Comparison of ENCODE assay signal across 24 cellular contexts in the genomic region with DNA sequence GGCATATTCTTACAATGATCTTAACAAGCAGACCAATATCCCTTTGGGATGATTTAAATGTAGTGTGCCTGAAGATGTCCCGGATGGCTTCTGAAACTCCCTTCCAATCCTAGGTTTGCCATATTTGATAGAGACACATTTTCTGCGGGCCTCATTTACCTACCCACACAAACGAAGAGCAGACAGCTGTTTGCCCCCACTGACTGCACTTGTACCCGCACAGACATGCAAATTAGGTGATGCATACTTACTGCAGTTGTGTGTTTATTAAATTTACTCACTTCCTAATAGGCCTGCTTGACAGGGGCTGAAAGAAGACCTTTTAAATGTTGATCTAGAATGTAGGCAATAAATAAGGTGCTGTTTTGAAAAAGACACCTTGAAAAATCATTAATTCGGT.
DNase-seq lines count a peak whose midpoint lies in the region; ATAC-seq and TF ChIP-seq lines count a peak whose summit lies in the region.
"Had no signal": no experiment of that assay in that cellular context is flagged by ENCODE, and none has a peak within 500 bp of the region (broad histone marks: within the 10 kb centered on the region; RNA-seq: fewer than 3 reads in every experiment).

No MANE protein-coding gene starts in this region.

- H3K36me3 ChIP-seq in IMR-90 (ENCODE audit: control insufficient read depth, insufficient read depth, low read length) (no peaks in the 10 kb centered on the region), PC-3 (ENCODE audit: low read depth, low read length) (no peaks in the 10 kb centered on the region), smooth muscle cell (ENCODE audit: low read depth) (no peaks in the 10 kb centered on the region)
- H3K36me3 ChIP-seq: BE2C, BLaER1 had no signal

- TF ChIP-seq POLR2A in IMR-90 (IDR thresholded peaks at IDR 0.05; ENCODE audit: low read depth, low read length) = no peak

- no CpG with 5 or more reads among the region's 5 CpGs for WGBS in IMR-90 (ENCODE audit: extremely low coverage in 2 of 2, insufficient read length in 1 of 2), 2 experiments
- WGBS in smooth muscle cell (ENCODE audit: low lambda C conversion rate) = 90% methylated on average over 5 of the region's 5 CpGs

- no peak overlapping the region for H3K4me3 ChIP-seq in IMR-90 (ENCODE audit: insufficient read depth, low read depth, low read length)
- H3K4me3 ChIP-seq in PC-3 (ENCODE audit: low read length) = no peak overlapping the region
- H3K4me3 ChIP-seq in smooth muscle cell = no peak overlapping the region
- H3K4me3 ChIP-seq: BLaER1 had no signal

- no peak overlapping the region for H4K8ac ChIP-seq in IMR-90 (ENCODE audit: low read depth in 2 of 2, low read length in 2 of 2)

- no peaks in the 10 kb centered on the region for H3K9me2 ChIP-seq in PC-3 (replicated peaks; ENCODE audit: low read length)

- ATAC-seq in IMR-90 (ENCODE audit: low read depth) (no peak), PC-3 (no peak)

- dilution Hi-C loops in IMR-90 (cut with HindIII; ENCODE audit: low sequenced_read_pairs, unreplicated experiment) = no loop called here

- H3K14ac ChIP-seq in IMR-90 (replicated peaks; ENCODE audit: low read depth, low read length) = no peak overlapping the region

- POLR2A ChIA-PET in IMR-90 (lab: Charles Lee; ENCODE audit: unreplicated experiment) = no interaction called here
- POLR2A ChIA-PET in PC-3 (lab: Charles Lee; ENCODE audit: unreplicated experiment) = no interaction called here

- no peak overlapping the region for H3K4me2 ChIP-seq in IMR-90 (ENCODE audit: low read depth, low read length)
- H3K4me2 ChIP-seq in PC-3 (ENCODE audit: low read length) = peak overlapping the region; percentile 15
- H3K4me2 ChIP-seq in smooth muscle cell = no peak overlapping the region
- H3K4me2 ChIP-seq: BLaER1 had no signal

- no peak overlapping the region for H2AK5ac ChIP-seq in IMR-90 (ENCODE audit: low read depth, low read length)

- TF ChIP-seq RAD21 in IMR-90 (IDR thresholded peaks at IDR 0.05; ENCODE audit: low read length) = no peak

- no peaks in the 10 kb centered on the region for H3K27me3 ChIP-seq in IMR-90 (ENCODE audit: control insufficient read depth, insufficient read depth, low read length)
- no peaks in the 10 kb centered on the region for H3K27me3 ChIP-seq in PC-3 (ENCODE audit: low read length)
- H3K27me3 ChIP-seq in smooth muscle cell (ENCODE audit: low read depth) = no peaks in the 10 kb centered on the region
- H3K27me3 ChIP-seq: BE2C, BLaER1 had no signal

- H3K27ac ChIP-seq in IMR-90 (ENCODE audit: insufficient read depth, low read length) (no peak overlapping the region), PC-3 (ENCODE audit: low read length) (no peak overlapping the region), smooth muscle cell (ENCODE audit: low read depth) (no peak overlapping the region)
- H3K27ac ChIP-seq: 22Rv1, BLaER1 had no signal

- no peak overlapping the region for H3K18ac ChIP-seq in IMR-90 (ENCODE audit: low read depth, low read length)

- H3K9ac ChIP-seq in IMR-90 (ENCODE audit: low read depth, low read length) (no peak overlapping the region), PC-3 (ENCODE audit: low read length) (no peak overlapping the region), smooth muscle cell (ENCODE audit: low read depth) (no peak overlapping the region)
- H3K9ac ChIP-seq: BLaER1 had no signal

- H4K5ac ChIP-seq in IMR-90 (ENCODE audit: low read depth, low read length) = no peak overlapping the region

- peak; percentile 35 for DNase-seq in ELR (ENCODE audit: low read depth)
- DNase-seq in IMR-90 = no peak
- peak; percentile 85 for DNase-seq in NCI-H526 treated with DMSO at 0.1 percent for 48 hours (lab: John Stamatoyannopoulos, UW)
- peak; percentile 39 for DNase-seq in PC-3
- no peak for DNase-seq in cerebellar cortex (ENCODE audit: low spot score)
- DNase-seq in A172 (ENCODE audit: low spot score) = no peak
- no peak for DNase-seq in smooth muscle cell (lab: John Stamatoyannopoulos, UW; ENCODE audit: unreplicated experiment)
- DNase-seq in NCI-H146 treated with DMSO at 0.1 percent for 48 hours (lab: John Stamatoyannopoulos, UW; ENCODE audit: unreplicated experiment) = no peak
- DNase-seq: ACHN; BE2C; C1 segment of cervical spinal cord; CD4-positive, alpha-beta memory T cell; CD4-positive, CD25-positive, alpha-beta regulatory T cell; CD8-positive, alpha-beta memory T cell; COR-L47; DMS 273 treated with DMSO at 0.1 percent for 48 hours; DMS153; DMS53; DMS79; DND-41; EL; GF-D8 had no signal

- TF ChIP-seq CTCF in IMR-90 (conservative IDR thresholded peaks at IDR 0.05; ENCODE audit: low read depth, low read length) (no peak), PC-3 (conservative IDR thresholded peaks at IDR 0.05; ENCODE audit: low read depth, low read length) (no peak), smooth muscle cell (IDR thresholded peaks at IDR 0.05; ENCODE audit: borderline replicate concordance, insufficient read depth, poor library complexity, severe bottlenecking) (no peak)

- no peak overlapping the region for H2BK20ac ChIP-seq in IMR-90 (ENCODE audit: low read depth, low read length)

- no peak overlapping the region for H2AK9ac ChIP-seq in IMR-90 (replicated peaks; ENCODE audit: low read depth, low read length, poor library complexity)

- no peak overlapping the region for H3K23ac ChIP-seq in IMR-90 (ENCODE audit: low read depth, low read length)

- intact Hi-C loops in IMR-90 (cut with micrococcal nuclease) = no loop called here
- intact Hi-C loops in PC-3 (cut with micrococcal nuclease) = no loop called here

- no peak overlapping the region for H2BK5ac ChIP-seq in IMR-90 (ENCODE audit: low read depth, low read length, poor library complexity, severe bottlenecking)

- H2BK15ac ChIP-seq in IMR-90 (ENCODE audit: low read depth, low read length) = no peak overlapping the region

- no peak overlapping the region for H3K4ac ChIP-seq in IMR-90 (ENCODE audit: low read depth, low read length)

- H4K91ac ChIP-seq in IMR-90 (ENCODE audit: insufficient read depth, low read depth, low read length) = no peak overlapping the region

- no peaks in the 10 kb centered on the region for H3K79me1 ChIP-seq in IMR-90 (ENCODE audit: low read depth in 1 of 2, low read length in 2 of 2)

- in situ Hi-C loops in IMR-90 (cut with MboI; ENCODE audit: low sequenced_read_pairs) = no loop called here

- CTCF ChIA-PET in IMR-90 (lab: Yijun Ruan, JAX) (no interaction called here), PC-3 (lab: Charles Lee) (no interaction called here)

- 0 out of 2 replicates have a peak overlapping the region, but pooled peaks have one; percentile 2 for H2BK120ac ChIP-seq in IMR-90 (ENCODE audit: low read depth, low read length)

- H3K9me1 ChIP-seq in IMR-90 (ENCODE audit: insufficient read depth, low read length) = no peaks in the 10 kb centered on the region

- no TSS peak for BruUV-seq in IMR-90 (replicated peaks; lab: Mats Ljungman, UMichigan)
- no TSS peak for BruUV-seq in PC-3 (replicated peaks; lab: Mats Ljungman, UMichigan)

- H3K56ac ChIP-seq in IMR-90 (ENCODE audit: extremely low read depth, insufficient read depth, low read length) = no peak overlapping the region

- H2AFZ ChIP-seq in IMR-90 (replicated peaks; ENCODE audit: low read length, poor library complexity) (no peak overlapping the region), PC-3 (ENCODE audit: low read length) (no peak overlapping the region), smooth muscle cell (ENCODE audit: low read depth) (no peak overlapping the region)

- H4K20me1 ChIP-seq in IMR-90 (ENCODE audit: insufficient read depth, low read length) (no peaks in the 10 kb centered on the region), PC-3 (ENCODE audit: low read length) (no peaks in the 10 kb centered on the region), smooth muscle cell (ENCODE audit: low read depth) (no peaks in the 10 kb centered on the region)
- H4K20me1 ChIP-seq: BLaER1 had no signal

- H3F3A ChIP-seq in PC-3 (ENCODE audit: low read length, unreplicated experiment) (no peaks in the 10 kb centered on the region), smooth muscle cell (ENCODE audit: low read depth) (no peaks in the 10 kb centered on the region)

- H3K4me1 ChIP-seq in IMR-90 (ENCODE audit: control insufficient read depth, insufficient read depth, low read length) (0 out of 2 replicates have a peak, but pooled peaks cover 2% of the 10 kb centered on the region), PC-3 (ENCODE audit: insufficient read depth, low read length) (peaks cover 32% of the 10 kb centered on the region), smooth muscle cell (ENCODE audit: low read depth) (peaks cover 30% of the 10 kb centered on the region)
- H3K4me1 ChIP-seq: BE2C, BLaER1 had no signal

- H3K79me2 ChIP-seq in PC-3 (ENCODE audit: low read length) (no peaks in the 10 kb centered on the region), smooth muscle cell (ENCODE audit: low read depth) (no peaks in the 10 kb centered on the region)

- no peaks in the 10 kb centered on the region for H3K9me3 ChIP-seq in IMR-90 (ENCODE audit: control insufficient read depth, insufficient read depth, low read length)
- H3K9me3 ChIP-seq in PC-3 (ENCODE audit: low read length) = no peaks in the 10 kb centered on the region
- no peaks in the 10 kb centered on the region for H3K9me3 ChIP-seq in smooth muscle cell (replicated peaks; ENCODE audit: low read depth)
- H3K9me3 ChIP-seq: BE2C had no signal

TF ChIP-seq in IMR-90, 13 proteins besides CTCF, POLR2A, EP300 and RAD21:
- TF ChIP-seq CHD1 (IDR thresholded peaks at IDR 0.05; ENCODE audit: low read depth, low read length) = no peak
- TF ChIP-seq MAFK (IDR thresholded peaks at IDR 0.05; ENCODE audit: low read depth, low read length) = no peak
- no peak for TF ChIP-seq MXI1 (IDR thresholded peaks at IDR 0.05; ENCODE audit: borderline replicate concordance, low read depth, low read length)
- no peak for TF ChIP-seq SMC3 (IDR thresholded peaks at IDR 0.05; ENCODE audit: low read depth, low read length)
- TF ChIP-seq RFX5 (IDR thresholded peaks at IDR 0.05; ENCODE audit: low read depth, low read length) = no peak
- no peak for TF ChIP-seq FOS (IDR thresholded peaks at IDR 0.05; ENCODE audit: low read depth, low read length)

Comparison
In these comparisons a context has a peak if more than half of its experiments do, and no peak if none do; other contexts are left out.
1. DNase-seq: peak in ELR (single experiment), NCI-H526 treated with DMSO at 0.1 percent for 48 hours (single experiment) and PC-3 (single experiment); none in IMR-90 (single experiment), cerebellar cortex (single experiment), A172 (single experiment), smooth muscle cell (single experiment) and NCI-H146 treated with DMSO at 0.1 percent for 48 hours (single experiment).